In genomic region chr9:120874861-120875565, GRCh38 we compare ENCODE assay signal across 9 cellular contexts. TPM values are rescaled to one million over a fixed set of nuclear protein-coding genes. Genes with fewer than 3 reads are reported as not detected.
DNase-seq lines count a peak whose midpoint lies in the region; ATAC-seq and TF ChIP-seq lines count a peak whose summit lies in the region.
"Had no signal": no experiment of that assay in that cellular context is flagged by ENCODE, and none has a peak within 500 bp of the region (broad histone marks: within the 10 kb centered on the region; RNA-seq: fewer than 3 reads in every experiment).

No MANE protein-coding gene starts in this region.

- no peak overlapping the region for H3K27ac Mint-ChIP-seq in GM23338
- H3K27ac Mint-ChIP-seq in activated naive CD4-positive, alpha-beta T cell treated with anti-CD3 and anti-CD28 coated beads, Interleukin-2, amount 50 U/mL, for 72 hours, result peak overlapping the region; percentile 91 to 94
- peak overlapping the region; percentile 86 for H3K27ac Mint-ChIP-seq in memory B cell

- TF ChIP-seq CTCF in 22Rv1 (IDR thresholded peaks at IDR 0.05) (no peak), GM23338 (conservative IDR thresholded peaks at IDR 0.05; ENCODE audit: low read depth in 2 of 2) (no peak)

- H3K4me1 ChIP-seq in GM23338 (ENCODE audit: insufficient read depth), result peaks cover 44% of the 10 kb centered on the region

- H3K9me2 ChIP-seq in GM23338 (ENCODE audit: insufficient read depth), result no peaks in the 10 kb centered on the region

- ATAC-seq in GM23338 (no peak), memory B cell (ENCODE audit: low read depth) (no peak), GM19397 (IDR thresholded peaks at IDR 0.05; ENCODE audit: unreplicated experiment) (no peak)
- ATAC-seq in activated naive CD4-positive, alpha-beta T cell treated with anti-CD3 and anti-CD28 coated beads, Interleukin-2, amount 50 U/mL, for 72 hours, result no peak

- peaks cover 6% of the 10 kb centered on the region; the same call in 1 of the 2 replicates for H3K79me2 ChIP-seq in GM23338 (replicated peaks; ENCODE audit: insufficient read depth)

- peak overlapping the region; percentile 75; the same call in 2 of the 3 replicates for H3K4me3 Mint-ChIP-seq in GM23338
- no peak overlapping the region for H3K4me3 Mint-ChIP-seq in memory B cell

- H3K27ac ChIP-seq in 22Rv1 (peak overlapping the region; percentile 58), GM23338 (ENCODE audit: low read depth) (peak overlapping the region; percentile 92; the same call in 1 of the 2 replicates)

- H3K4me3 ChIP-seq in GM23338, result peak overlapping the region; percentile 89

- H3K27me3 ChIP-seq in GM23338 (ENCODE audit: insufficient read depth), result peaks cover 8% of the 10 kb centered on the region

- DNase-seq in GM23338 (ENCODE audit: low spot score) (no peak), memory B cell (ENCODE audit: low spot score in 2 of 2) (no peak), activated gamma-delta T cell treated with Interleukin-2 at 50 U/mL for 16 hours (no peak), NCI-H2196 treated with DMSO at 0.1 percent for 48 hours (lab: John Stamatoyannopoulos, UW; ENCODE audit: unreplicated experiment) (no peak), COLO668 (lab: John Stamatoyannopoulos, UW; ENCODE audit: unreplicated experiment) (no peak)
- no peak for DNase-seq in activated naive CD4-positive, alpha-beta T cell treated with anti-CD3 and anti-CD28 coated beads, Interleukin-2, amount 50 U/mL, for 72 hours (ENCODE audit: low spot score in 2 of 2)
- DNase-seq: NCI-H146 had no signal

- peaks cover 59% of the 10 kb centered on the region for H3K4me1 Mint-ChIP-seq in GM23338
- H3K4me1 Mint-ChIP-seq in memory B cell, result peaks cover 32% of the 10 kb centered on the region

- no peaks in the 10 kb centered on the region for H3K9me3 Mint-ChIP-seq in GM23338
- H3K9me3 Mint-ChIP-seq in activated naive CD4-positive, alpha-beta T cell treated with anti-CD3 and anti-CD28 coated beads, Interleukin-2, amount 50 U/mL, for 72 hours, result no peaks in the 10 kb centered on the region
- H3K9me3 Mint-ChIP-seq in memory B cell, result no peaks in the 10 kb centered on the region

- H3K27me3 Mint-ChIP-seq in GM23338 (ENCODE audit: insufficient read depth, low read depth, poor library complexity) (peaks cover 24% of the 10 kb centered on the region), memory B cell (peaks cover 5% of the 10 kb centered on the region)

- H3K36me3 Mint-ChIP-seq in GM23338 (ENCODE audit: low read depth) (peaks cover 43% of the 10 kb centered on the region), memory B cell (no peaks in the 10 kb centered on the region)
- peaks cover 57 to 74% of the 10 kb centered on the region in 2 donors for H3K36me3 Mint-ChIP-seq in activated naive CD4-positive, alpha-beta T cell treated with anti-CD3 and anti-CD28 coated beads, Interleukin-2, amount 50 U/mL, for 72 hours

- H2AFZ ChIP-seq in GM23338, result no peak overlapping the region

- no peaks in the 10 kb centered on the region for H4K20me1 ChIP-seq in GM23338 (replicated peaks; ENCODE audit: insufficient read depth)

- H3K4me2 ChIP-seq in GM23338, result peak overlapping the region; percentile 91

- peaks cover 5% of the 10 kb centered on the region; the same call in 1 of the 2 replicates for H3K36me3 ChIP-seq in GM23338 (ENCODE audit: insufficient read depth)

- peaks cover 30% of the 10 kb centered on the region for H3F3A ChIP-seq in GM23338 (replicated peaks; ENCODE audit: low read depth)

TF ChIP-seq in GM23338, 12 proteins besides CTCF, POLR2A, EP300 and RAD21:
- TF ChIP-seq NANOG (IDR thresholded peaks at IDR 0.05; ENCODE audit: borderline replicate concordance) (no peak), EZH2 (IDR thresholded peaks at IDR 0.05; ENCODE audit: low read depth, unreplicated experiment) (no peak), EZH2phosphoT487 (IDR thresholded peaks at IDR 0.05; ENCODE audit: unreplicated experiment) (no peak), STAT1 (IDR thresholded peaks at IDR 0.05; ENCODE audit: unreplicated experiment) (no peak), REST (IDR thresholded peaks at IDR 0.05; ENCODE audit: unreplicated experiment) (no peak), POLR2AphosphoS5 (IDR thresholded peaks at IDR 0.05; ENCODE audit: low read depth) (no peak), JUNB (IDR thresholded peaks at IDR 0.05; ENCODE audit: unreplicated experiment) (no peak), ZNF331 (CRISPR knock-in tag; IDR thresholded peaks at IDR 0.05; ENCODE audit: low read depth) (no peak)

RNA-seq across cellular contexts. Expression of gene PHF19, which starts 2.0 kb away (rescaled TPM):
- total RNA-seq in GM23338 (2014; rRNA removed; shearing (Covaris generic)), result 31.0 and 33.7 TPM in 2 replicates
- 13.1 and 16.8 TPM in 2 replicates for polyA plus RNA-seq in GM23338 (2016; fragmentation: Nextera tagmentation; extraction: Ambion mirVana)
- total RNA-seq in activated naive CD4-positive, alpha-beta T cell treated with anti-CD3 and anti-CD28 coated beads, Interleukin-2, amount 50 U/mL, for 72 hours, result 100 to 1,000 TPM; 305 to 312 TPM

RNA-seq across cellular contexts. Expression of gene PSMD5, which starts 32.3 kb away (rescaled TPM):
- total RNA-seq in GM23338 (2014; rRNA removed; shearing (Covaris generic)), result 40.5 and 49.4 TPM in 2 replicates
- polyA plus RNA-seq in GM23338 (2016; fragmentation: Nextera tagmentation; extraction: Ambion mirVana), result 21.9 and 23.9 TPM in 2 replicates
- total RNA-seq in activated naive CD4-positive, alpha-beta T cell treated with anti-CD3 and anti-CD28 coated beads, Interleukin-2, amount 50 U/mL, for 72 hours, result 10 to 100 TPM; 74.9 to 75.2 TPM

RNA-seq across cellular contexts. Expression of gene TRAF1, which starts 51.6 kb away (rescaled TPM):
- total RNA-seq in GM23338 (2014; rRNA removed; shearing (Covaris generic)), result 1.0 and 1.4 TPM in 2 replicates
- 0.39 and 0.63 TPM in 2 replicates for polyA plus RNA-seq in GM23338 (2016; fragmentation: Nextera tagmentation; extraction: Ambion mirVana)
- total RNA-seq in activated naive CD4-positive, alpha-beta T cell treated with anti-CD3 and anti-CD28 coated beads, Interleukin-2, amount 50 U/mL, for 72 hours, result 100 to 1,000 TPM in 1 of 2 donors, 10 to 100 TPM in 1; 99.5 to 100 TPM

Comparison
In these comparisons a context has a peak if more than half of its experiments do, and no peak if none do; other contexts are left out.
1. RNA of gene TRAF1, which starts 51.6 kb away (total RNA-seq): 99.5 to 100 TPM in activated naive CD4-positive, alpha-beta T cell treated with anti-CD3 and anti-CD28 coated beads, Interleukin-2, amount 50 U/mL, for 72 hours; 1.0 to 1.4 TPM in GM23338; every median in the first group is over 10 times any median in the second.